ENCODE assay signal across 1 cellular context in the genomic region with DNA sequence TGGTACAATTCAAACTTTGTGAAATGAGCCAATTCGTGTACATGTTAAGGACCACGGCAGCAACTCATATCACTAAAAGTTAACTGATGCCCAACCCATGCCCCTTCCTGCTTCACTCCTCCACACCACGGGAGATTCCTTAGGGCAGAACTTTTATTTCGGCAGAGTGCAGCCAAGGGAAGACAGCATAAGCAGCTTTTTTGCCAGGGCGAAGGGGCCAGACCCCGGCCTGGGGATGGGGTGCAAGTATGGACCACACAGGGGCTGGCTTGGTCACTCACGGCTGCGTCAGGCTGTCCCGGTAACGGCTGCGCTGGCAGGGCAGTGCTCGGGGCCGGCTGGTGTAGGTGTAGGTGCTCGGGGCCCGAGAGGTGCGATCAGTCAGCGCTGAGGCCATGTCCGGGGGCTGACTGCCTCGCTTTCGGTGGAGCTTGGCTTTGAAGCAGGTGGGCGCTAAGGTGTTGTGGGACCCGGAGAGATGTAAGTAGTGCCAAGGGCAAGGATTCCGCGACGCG.
TF ChIP-seq lines count a peak whose summit lies in the region.

No MANE protein-coding gene starts in this region.

TF ChIP-seq in SK-N-SH, 30 proteins besides CTCF, POLR2A, EP300 and RAD21 (continued from another document):
- TF ChIP-seq RCOR1 (IDR thresholded peaks at IDR 0.05; ENCODE audit: low read length) (no peak), USF2 (IDR thresholded peaks at IDR 0.05; ENCODE audit: borderline replicate concordance, low read depth, low read length) (no peak), RFX5 (IDR thresholded peaks at IDR 0.05; ENCODE audit: low read length) (no peak), ELF1 (IDR thresholded peaks at IDR 0.05) (no peak), REST (IDR thresholded peaks at IDR 0.05; ENCODE audit: low read depth, low read length) (no peak)
